ENCODE assay signal across 18 cellular contexts in genomic region chr2:237319086-237319820, GRCh38.
A peak's percentile ranks its signal among the peaks of the same experiment; 100 is the strongest.
DNase-seq lines count a peak whose midpoint lies in the region; ATAC-seq and TF ChIP-seq lines count a peak whose summit lies in the region.
"Had no signal": no experiment of that assay in that cellular context is flagged by ENCODE, and none has a peak within 500 bp of the region (broad histone marks: within the 10 kb centered on the region; RNA-seq: fewer than 3 reads in every experiment).

No MANE protein-coding gene starts in this region.

- peaks cover 27% of the 10 kb centered on the region for H3K36me3 ChIP-seq in IMR-90 (ENCODE audit: control insufficient read depth, insufficient read depth, low read length)
- peaks cover 0 to 3% of the 10 kb centered on the region in 2 experiments for H3K36me3 ChIP-seq in trophoblast cell (ENCODE audit: control insufficient read depth in 1 of 2, insufficient read depth in 2 of 2, low read length in 2 of 2)
- H3K36me3 ChIP-seq in transverse colon, result no peaks in the 10 kb centered on the region
- H3K36me3 ChIP-seq: HAP-1, SJCRH30 had no signal

- peak overlapping the region; percentile 45 for H2BK12ac ChIP-seq in trophoblast cell (ENCODE audit: low read length)

- peak overlapping the region; percentile 95; the same call in 1 of the 2 replicates for H3K27ac ChIP-seq in IMR-90 (ENCODE audit: insufficient read depth, low read length)
- H3K27ac ChIP-seq in trophoblast cell (ENCODE audit: low read depth, low read length), result no peak overlapping the region
- H3K27ac ChIP-seq in transverse colon, result peak overlapping the region; percentile 86 to 92 (median 90)
- H3K27ac ChIP-seq: SJCRH30 had no signal

- H2BK20ac ChIP-seq in IMR-90 (ENCODE audit: low read depth, low read length), result peak overlapping the region; percentile 44; the same call in 1 of the 2 replicates

- intact Hi-C loops in IMR-90 (cut with micrococcal nuclease), result loop anchor here (10.0 kb wide), 1 partner anchor 224 kb away; no protein-coding TSS in a partner anchor
- intact Hi-C loops in transverse colon (cut with DNase I; ENCODE audit: low total_unique reads), result loop anchor here (5.0 kb wide), 1 partner anchor 58 kb away; no protein-coding TSS in a partner anchor

- BruUV-seq in IMR-90 (replicated peaks; lab: Mats Ljungman, UMichigan), result no TSS peak

- peaks cover 32% of the 10 kb centered on the region for H3K9me1 ChIP-seq in IMR-90 (ENCODE audit: insufficient read depth, low read length)

- H4K12ac ChIP-seq in trophoblast cell (ENCODE audit: low read depth, low read length), result no peak overlapping the region

- no peak for TF ChIP-seq CTCF in IMR-90 (conservative IDR thresholded peaks at IDR 0.05; ENCODE audit: low read depth, low read length)
- TF ChIP-seq CTCF in transverse colon (IDR thresholded peaks at IDR 0.05), result no peak

- in situ Hi-C loops in IMR-90 (cut with MboI; ENCODE audit: low sequenced_read_pairs) (no loop called here), transverse colon (cut with MboI; ENCODE audit: low pct_ligation_motif_present in 1 of 4, low pct_unique_long_range_greater_than_20kb in 1 of 4, low sequenced_read_pairs in 3 of 4) (no loop called here)

- H2BK120ac ChIP-seq in IMR-90 (ENCODE audit: low read depth, low read length) (peak overlapping the region; percentile 30), trophoblast cell (ENCODE audit: insufficient read depth, low read length, poor library complexity) (peak overlapping the region; percentile 33)

- TF ChIP-seq EP300 in transverse colon (IDR thresholded peaks at IDR 0.05; ENCODE audit: low read depth), result no peak

- H4K91ac ChIP-seq in IMR-90 (ENCODE audit: insufficient read depth, low read depth, low read length) (peak overlapping the region; percentile 80), trophoblast cell (ENCODE audit: low read depth, low read length) (peak overlapping the region; percentile 73)

- CTCF ChIA-PET in IMR-90 (lab: Yijun Ruan, JAX), result no interaction called here

- H4K20me1 ChIP-seq in IMR-90 (ENCODE audit: insufficient read depth, low read length), result no peaks in the 10 kb centered on the region

- H3K4me3 ChIP-seq in IMR-90 (ENCODE audit: insufficient read depth, low read depth, low read length) (no peak overlapping the region), trophoblast cell (ENCODE audit: low read depth, low read length) (no peak overlapping the region), transverse colon (no peak overlapping the region)
- H3K4me3 ChIP-seq: HAP-1, SJCRH30 had no signal

- TF ChIP-seq RAD21 in IMR-90 (IDR thresholded peaks at IDR 0.05; ENCODE audit: low read length), result no peak

- H3K4me2 ChIP-seq in IMR-90 (ENCODE audit: low read depth, low read length), result no peak overlapping the region
- no peak overlapping the region for H3K4me2 ChIP-seq in trophoblast cell (ENCODE audit: low read length)

- H3K4ac ChIP-seq in IMR-90 (ENCODE audit: low read depth, low read length) (peak overlapping the region; percentile 99), trophoblast cell (ENCODE audit: low read depth, low read length) (peak overlapping the region; percentile 29)

- H2AK5ac ChIP-seq in IMR-90 (ENCODE audit: low read depth, low read length) (peak overlapping the region; percentile 78), trophoblast cell (ENCODE audit: low read length) (peak overlapping the region; percentile 16)

- DNase-seq in IMR-90 (no peak), fibroblast of gingiva (ENCODE audit: low read depth) (peak; percentile 50), trophoblast cell (no peak), transverse colon (no peak), H4 (ENCODE audit: low spot score) (no peak), HK-2 (ENCODE audit: unreplicated experiment) (no peak), HUDEP-2 (lab: John Stamatoyannopoulos, UW; ENCODE audit: unreplicated experiment in 76 of 76) (no peak)
- no peak for DNase-seq in activated CD8-positive, alpha-beta memory T cell treated with anti-CD3 and anti-CD28 coated beads for 24 hours
- DNase-seq: CD8-positive, alpha-beta memory T cell; NCI-H1048; NCI-H146; NCI-H345; NCI-H69; NK-92 treated with Interleukin-12 subunit alpha and Interleukin-12 subunit beta, amount 100 ng/mL, for 24 hours; OCI-M1; RPMI8226; SJCRH30 had no signal

- H3K79me1 ChIP-seq in IMR-90 (ENCODE audit: low read depth in 1 of 2, low read length in 2 of 2), result peaks cover 5 to 43% of the 10 kb centered on the region in 2 experiments; a peak in 3 of 4 replicates
- H3K79me1 ChIP-seq in trophoblast cell (ENCODE audit: low read length), result peaks cover 76% of the 10 kb centered on the region

- H4K5ac ChIP-seq in IMR-90 (ENCODE audit: low read depth, low read length), result peak overlapping the region; percentile 81

- H4K8ac ChIP-seq in IMR-90 (ENCODE audit: low read depth in 2 of 2, low read length in 2 of 2) (peak overlapping the region; percentile 71 to 84; a peak in 3 of 4 replicates), trophoblast cell (ENCODE audit: low read depth, low read length) (peak overlapping the region; percentile 11)

- peaks cover 12% of the 10 kb centered on the region for H3K79me2 ChIP-seq in trophoblast cell (ENCODE audit: control insufficient read depth, insufficient read depth, low read length, poor library complexity)

- H3K18ac ChIP-seq in IMR-90 (ENCODE audit: low read depth, low read length), result peak overlapping the region; percentile 67; the same call in 1 of the 2 replicates
- peak overlapping the region; percentile 4 for H3K18ac ChIP-seq in trophoblast cell (ENCODE audit: low read length)

- TF ChIP-seq POLR2A in IMR-90 (IDR thresholded peaks at IDR 0.05; ENCODE audit: low read depth, low read length), result no peak; the same call in 1 of the 2 replicates
- TF ChIP-seq POLR2A in transverse colon (IDR thresholded peaks at IDR 0.05), result no peak

- WGBS in IMR-90 (ENCODE audit: extremely low coverage in 2 of 2, insufficient read length in 1 of 2), 2 experiments, result 83% methylated on average over 11 of the region's 15 CpGs; no CpG with 5 or more reads in 1 of the 2 experiments
- WGBS in trophoblast cell (ENCODE audit: extremely low coverage, insufficient coverage, insufficient read length), result no CpG with 5 or more reads among the region's 15 CpGs
- 83 to 85% methylated on average over 8 to 15 of the region's 15 CpGs for WGBS in transverse colon (ENCODE audit: low coverage in 1 of 2), 2 donors

- H2BK5ac ChIP-seq in IMR-90 (ENCODE audit: low read depth, low read length, poor library complexity, severe bottlenecking), result peak overlapping the region; percentile 97
- H2BK5ac ChIP-seq in trophoblast cell (ENCODE audit: low read depth, low read length, poor library complexity), result peak overlapping the region; percentile 42

- POLR2A ChIA-PET in IMR-90 (lab: Charles Lee; ENCODE audit: unreplicated experiment), result no interaction called here

- H3K4me1 ChIP-seq in IMR-90 (ENCODE audit: control insufficient read depth, insufficient read depth, low read length), result peaks cover 26% of the 10 kb centered on the region
- peaks cover 17 to 19% of the 10 kb centered on the region in 2 experiments for H3K4me1 ChIP-seq in trophoblast cell (ENCODE audit: control insufficient read depth in 1 of 2, insufficient read depth in 2 of 2, low read length in 2 of 2)
- H3K4me1 ChIP-seq in transverse colon, result peaks cover 20 to 51% (median 28%) of the 10 kb centered on the region in 4 donors
- H3K4me1 ChIP-seq: HAP-1, SJCRH30 had no signal

- ATAC-seq in IMR-90 (ENCODE audit: low read depth), result no peak

- H3K27me3 ChIP-seq in IMR-90 (ENCODE audit: control insufficient read depth, insufficient read depth, low read length) (no peaks in the 10 kb centered on the region), trophoblast cell (ENCODE audit: insufficient read depth, low read length) (no peaks in the 10 kb centered on the region), transverse colon (no peaks in the 10 kb centered on the region)
- H3K27me3 ChIP-seq: SJCRH30 had no signal

- H2AFZ ChIP-seq in IMR-90 (replicated peaks; ENCODE audit: low read length, poor library complexity) (no peak overlapping the region), trophoblast cell (ENCODE audit: insufficient read depth, low read length, poor library complexity) (no peak overlapping the region)

- dilution Hi-C loops in IMR-90 (cut with HindIII; ENCODE audit: low sequenced_read_pairs, unreplicated experiment), result no loop called here

- no peak overlapping the region for H3K56ac ChIP-seq in IMR-90 (ENCODE audit: extremely low read depth, insufficient read depth, low read length)

- peak overlapping the region; percentile 71 for H2AK9ac ChIP-seq in IMR-90 (replicated peaks; ENCODE audit: low read depth, low read length, poor library complexity)

- H3K9ac ChIP-seq in IMR-90 (ENCODE audit: low read depth, low read length) (no peak overlapping the region), trophoblast cell (ENCODE audit: low read length) (no peak overlapping the region)

- H3K14ac ChIP-seq in IMR-90 (replicated peaks; ENCODE audit: low read depth, low read length) (peak overlapping the region; percentile 58; the same call in 1 of the 2 replicates), trophoblast cell (ENCODE audit: low read length) (no peak overlapping the region)

- peak overlapping the region; percentile 77; the same call in 2 of the 3 replicates for H2BK15ac ChIP-seq in IMR-90 (ENCODE audit: low read depth, low read length)

- no peaks in the 10 kb centered on the region for H3K9me3 ChIP-seq in IMR-90 (ENCODE audit: control insufficient read depth, insufficient read depth, low read length)
- no peaks in the 10 kb centered on the region for H3K9me3 ChIP-seq in trophoblast cell (ENCODE audit: insufficient read depth, low read depth, low read length)
- no peaks in the 10 kb centered on the region for H3K9me3 ChIP-seq in transverse colon
- H3K9me3 ChIP-seq: HAP-1 had no signal

- no peak overlapping the region for H3K23ac ChIP-seq in IMR-90 (ENCODE audit: low read depth, low read length)
- no peak overlapping the region for H3K23ac ChIP-seq in trophoblast cell (ENCODE audit: low read length)

TF ChIP-seq in IMR-90, 13 proteins besides CTCF, POLR2A, EP300 and RAD21 (continues in another document):
- TF ChIP-seq CEBPB (IDR thresholded peaks at IDR 0.05; ENCODE audit: low read depth, low read length), result no peak
- TF ChIP-seq RCOR1 (IDR thresholded peaks at IDR 0.05; ENCODE audit: insufficient replicate concordance, low read length), result no peak
- TF ChIP-seq MAZ (IDR thresholded peaks at IDR 0.05; ENCODE audit: borderline replicate concordance, low read depth, low read length), result no peak
- TF ChIP-seq, protein P1, sequence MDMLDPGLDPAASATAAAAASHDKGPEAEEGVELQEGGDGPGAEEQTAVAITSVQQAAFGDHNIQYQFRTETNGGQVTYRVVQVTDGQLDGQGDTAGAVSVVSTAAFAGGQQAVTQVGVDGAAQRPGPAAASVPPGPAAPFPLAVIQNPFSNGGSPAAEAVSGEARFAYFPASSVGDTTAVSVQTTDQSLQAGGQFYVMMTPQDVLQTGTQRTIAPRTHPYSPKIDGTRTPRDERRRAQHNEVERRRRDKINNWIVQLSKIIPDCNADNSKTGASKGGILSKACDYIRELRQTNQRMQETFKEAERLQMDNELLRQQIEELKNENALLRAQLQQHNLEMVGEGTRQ (IDR thresholded peaks at IDR 0.05; ENCODE audit: low read depth, low read length), result no peak
